25 cellular contexts compared by ENCODE assay signal in the genomic region with DNA sequence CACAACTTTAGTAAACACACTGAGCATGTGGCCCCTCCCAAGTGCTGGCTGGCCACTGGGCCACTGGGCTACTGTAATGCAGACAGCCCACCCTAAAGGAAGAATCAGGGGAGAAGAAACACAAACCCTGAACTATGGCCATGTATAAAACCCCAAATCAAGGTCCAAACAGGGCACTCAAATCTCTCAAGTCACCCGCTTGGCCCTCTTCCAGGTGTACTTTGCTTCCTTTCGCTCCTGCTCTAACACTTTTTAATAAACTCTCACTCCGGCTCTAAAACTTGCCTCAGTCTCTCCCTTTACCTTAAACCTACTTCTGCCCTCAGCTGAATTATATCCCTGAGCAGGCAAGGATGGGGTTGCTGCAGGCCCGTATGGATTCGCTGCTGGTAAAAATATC.
A peak's percentile ranks its signal among the peaks of the same experiment; 100 is the strongest.
DNase-seq lines count a peak whose midpoint lies in the region; ATAC-seq, FAIRE-seq and TF ChIP-seq lines count a peak whose summit lies in the region.
"Had no signal": no experiment of that assay in that cellular context is flagged by ENCODE, and none has a peak within 500 bp of the region (broad histone marks: within the 10 kb centered on the region; RNA-seq: fewer than 3 reads in every experiment).

No MANE protein-coding gene starts in this region.

- H3K36me3 ChIP-seq in Caco-2 (ENCODE audit: control insufficient read depth, insufficient read depth, low read length) (no peaks in the 10 kb centered on the region), H1 (ENCODE audit: control insufficient read depth in 2 of 4, insufficient read depth in 4 of 4, low read length in 3 of 4) (no peaks in the 10 kb centered on the region)
- H3K36me3 ChIP-seq: BE2C had no signal

- BruUV-seq in Caco-2 (replicated peaks; lab: Mats Ljungman, UMichigan): no TSS peak

- TF ChIP-seq POLR2A in H1 (IDR thresholded peaks at IDR 0.05; ENCODE audit: control extremely low read depth in 1 of 2, low read depth in 2 of 2, low read length in 2 of 2) (no peak), H54 (IDR thresholded peaks at IDR 0.05; ENCODE audit: low read depth, low read length) (no peak)

- DNase-seq in Caco-2 (no peak), H9 (no peak), H1 (ENCODE audit: low read depth in 1 of 2, low spot score in 2 of 2) (no peak), mucosa of gallbladder (ENCODE audit: low spot score) (peak; percentile 19), HFFc6 (no peak), H54 (ENCODE audit: insufficient read length, low spot score) (no peak)
- no peak for DNase-seq in activated naive CD4-positive, alpha-beta T cell treated with anti-CD3 and anti-CD28 coated beads, Interleukin-2, amount 50 U/mL, for 72 hours (ENCODE audit: low spot score in 2 of 2)
- DNase-seq: 8988T; ACHN; AML-193; BE2C; Calu3; CD4-positive, alpha-beta T cell; CD8-positive, alpha-beta memory T cell; DMS79; EL; GDM1; GM23248; H7 had no signal

- H3K4me3 ChIP-seq in Caco-2 (ENCODE audit: low read depth, low read length) (no peak overlapping the region), H1 (ENCODE audit: extremely low read depth in 1 of 4, insufficient read depth in 2 of 4, low read depth in 3 of 4, low read length in 4 of 4) (no peak overlapping the region)
- H3K4me3 ChIP-seq: A549; BLaER1 treated with 17β-estradiol and CSF1 and Interleukin-3, amounts not matched to agents 10 nM and 100 nM; GM12878; GM23248 had no signal

- no peak overlapping the region for H3T11ph ChIP-seq in H9 (ENCODE audit: low read length)

- H3K36me3 Mint-ChIP-seq in Caco-2 (ENCODE audit: insufficient read depth, unreplicated experiment) (peaks cover 12% of the 10 kb centered on the region), H9 (ENCODE audit: insufficient read depth in 1 of 3, low read depth in 3 of 3) (no peaks in the 10 kb centered on the region), HFFc6 (ENCODE audit: low read depth) (peaks cover 7% of the 10 kb centered on the region; the same call in 1 of the 2 replicates)
- H3K36me3 Mint-ChIP-seq in activated naive CD4-positive, alpha-beta T cell treated with anti-CD3 and anti-CD28 coated beads, Interleukin-2, amount 50 U/mL, for 72 hours: peaks cover 11 to 15% of the 10 kb centered on the region in 2 donors

- intact Hi-C loops in Caco-2 (cut with micrococcal nuclease; ENCODE audit: unreplicated experiment): no loop called here

- TF ChIP-seq CTCF in Caco-2 (IDR thresholded peaks at IDR 0.05; ENCODE audit: insufficient read depth in 1 of 2, low read depth in 1 of 2, low read length in 1 of 2, severe bottlenecking in 1 of 2, unreplicated experiment in 1 of 2) (no peak), H9 (conservative IDR thresholded peaks at IDR 0.05) (no peak), H1 (IDR thresholded peaks at IDR 0.05; ENCODE audit: control extremely low read depth in 1 of 3, insufficient read depth in 1 of 3, low read depth in 1 of 3, low read length in 3 of 3) (no peak), HFFc6 (IDR thresholded peaks at IDR 0.05) (no peak)

- WGBS in H9 (ENCODE audit: extremely low coverage, insufficient read length, low lambda C conversion rate): no CpG with 5 or more reads among the region's 5 CpGs
- WGBS in H1 (ENCODE audit: extremely low coverage in 1 of 2, insufficient coverage in 1 of 2, insufficient read length in 1 of 2, insufficient replicate concordance in 2 of 2, low coverage in 1 of 2, low lambda C conversion rate in 2 of 2, missing lambda C conversion rate in 1 of 2), 2 experiments: 95% methylated on average over 5 of the region's 5 CpGs; no CpG with 5 or more reads in 1 of the 2 experiments

- CTCF ChIA-PET in Caco-2 (lab: Charles Lee) (no interaction called here), H1 (lab: Charles Lee; ENCODE audit: partially characterized antibody) (interaction anchor here (1.1 to 2.0 kb wide), 3 partner anchors 13 to 24 kb away, joined by 3 to 5 read pairs (median 3); no protein-coding TSS in a partner anchor)

- no peak overlapping the region for H4K91ac ChIP-seq in H9 (ENCODE audit: insufficient read length, low read depth, low read length)
- no peak overlapping the region for H4K91ac ChIP-seq in H1 (replicated peaks; ENCODE audit: insufficient read length, low read length)

- H2BK12ac ChIP-seq in H9 (ENCODE audit: insufficient read length, low read depth, low read length): no peak overlapping the region
- H2BK12ac ChIP-seq in H1 (ENCODE audit: low read depth, low read length): no peak overlapping the region

- H2BK5ac ChIP-seq in H9 (ENCODE audit: insufficient read length, low read length): no peak overlapping the region
- H2BK5ac ChIP-seq in H1 (ENCODE audit: low read depth, low read length): no peak overlapping the region

- H2BK20ac ChIP-seq in H9 (ENCODE audit: low read depth, low read length, poor library complexity, severe bottlenecking) (no peak overlapping the region), H1 (ENCODE audit: low read length) (no peak overlapping the region)

- H3K9me3 Mint-ChIP-seq in Caco-2 (ENCODE audit: unreplicated experiment): no peaks in the 10 kb centered on the region
- H3K9me3 Mint-ChIP-seq in H9: no peaks in the 10 kb centered on the region
- peaks cover 47% of the 10 kb centered on the region for H3K9me3 Mint-ChIP-seq in HFFc6
- H3K9me3 Mint-ChIP-seq in activated naive CD4-positive, alpha-beta T cell treated with anti-CD3 and anti-CD28 coated beads, Interleukin-2, amount 50 U/mL, for 72 hours: no peaks in the 10 kb centered on the region
- H3K9me3 Mint-ChIP-seq: CD4-positive, alpha-beta T cell; CD8-positive, alpha-beta memory T cell had no signal

- H2AK5ac ChIP-seq in H9 (ENCODE audit: insufficient read length, low read length): no peak overlapping the region
- no peak overlapping the region for H2AK5ac ChIP-seq in H1 (ENCODE audit: low read depth, low read length)

- H3K18ac ChIP-seq in H9 (ENCODE audit: insufficient read length, low read depth, low read length): peak overlapping the region; percentile 58
- no peak overlapping the region for H3K18ac ChIP-seq in H1 (ENCODE audit: extremely low read depth, low read length)

- H3K9me3 ChIP-seq in Caco-2 (no peaks in the 10 kb centered on the region), H9 (ENCODE audit: control insufficient read depth, low read depth, low read length) (no peaks in the 10 kb centered on the region), H1 (ENCODE audit: insufficient read depth in 2 of 2, low read depth in 1 of 2, low read length in 1 of 2) (no peaks in the 10 kb centered on the region)
- H3K9me3 ChIP-seq: A549 had no signal

- H4K5ac ChIP-seq in H9 (ENCODE audit: insufficient read length, low read depth, low read length) (no peak overlapping the region), H1 (ENCODE audit: insufficient read length, low read depth, low read length) (no peak overlapping the region)

- H2BK120ac ChIP-seq in H9 (ENCODE audit: low read depth, low read length, poor library complexity, severe bottlenecking) (no peak overlapping the region), H1 (replicated peaks; ENCODE audit: low read depth, low read length) (no peak overlapping the region)

- FAIRE-seq in H1 (lab: Jason Lieb, UNC): no peak
- FAIRE-seq in H54 (lab: Jason Lieb, UNC): no peak
- FAIRE-seq: A549, GM12878 had no signal

- H3K9ac ChIP-seq in H9 (ENCODE audit: extremely low read depth, insufficient read length, low read length): no peak overlapping the region
- H3K9ac ChIP-seq in H1 (replicated peaks in 1 of 4; ENCODE audit: extremely low read depth in 1 of 4, low read depth in 3 of 4, low read length in 3 of 4): no peak overlapping the region
- H3K9ac ChIP-seq: BLaER1 treated with 17β-estradiol and CSF1 and Interleukin-3, amounts not matched to agents 10 nM and 100 nM; GM23248 had no signal

- H3K4me1 Mint-ChIP-seq in Caco-2 (ENCODE audit: low read depth, unreplicated experiment): peaks cover 16% of the 10 kb centered on the region
- H3K4me1 Mint-ChIP-seq in H9: peaks cover 7 to 8% of the 10 kb centered on the region in 2 experiments
- no peaks in the 10 kb centered on the region for H3K4me1 Mint-ChIP-seq in HFFc6 (ENCODE audit: low read depth)
- H3K4me1 Mint-ChIP-seq: CD14-positive monocyte; CD8-positive, alpha-beta memory T cell had no signal

- H3K4me2 ChIP-seq in H9 (ENCODE audit: insufficient read depth, insufficient read length, low read length) (no peak overlapping the region), H1 (ENCODE audit: insufficient read depth in 1 of 2, low read depth in 2 of 2, low read length in 2 of 2) (no peak overlapping the region)
- H3K4me2 ChIP-seq: A549; BLaER1 treated with 17β-estradiol and CSF1 and Interleukin-3, amounts not matched to agents 10 nM and 100 nM had no signal

- peak overlapping the region; percentile 27 for H3K27ac Mint-ChIP-seq in Caco-2 (ENCODE audit: unreplicated experiment)
- H3K27ac Mint-ChIP-seq in H9: peak overlapping the region in 1 of 3 experiments; percentile 19; a peak in 3 of 7 replicates
- H3K27ac Mint-ChIP-seq in HFFc6: no peak overlapping the region
- H3K27ac Mint-ChIP-seq in activated naive CD4-positive, alpha-beta T cell treated with anti-CD3 and anti-CD28 coated beads, Interleukin-2, amount 50 U/mL, for 72 hours: no peak overlapping the region
- H3K27ac Mint-ChIP-seq: CD4-positive, alpha-beta T cell; CD8-positive, alpha-beta memory T cell had no signal

- H3K23me2 ChIP-seq in H9 (ENCODE audit: insufficient read length, low read depth, low read length, poor library complexity, severe bottlenecking) (no peaks in the 10 kb centered on the region), H1 (ENCODE audit: low read depth, low read length) (no peaks in the 10 kb centered on the region)

- no peak for TF ChIP-seq EP300 in H1 (IDR thresholded peaks at IDR 0.05; ENCODE audit: borderline replicate concordance in 1 of 2, low read depth in 2 of 2, low read length in 2 of 2)

- TF ChIP-seq RAD21 in H1 (IDR thresholded peaks at IDR 0.05 in 1 of 2, conservative IDR thresholded peaks at IDR 0.05 in 1 of 2; ENCODE audit: low read depth in 2 of 2, low read length in 2 of 2): no peak

- H2AFZ ChIP-seq in H9 (ENCODE audit: low read length): peak overlapping the region; percentile 32
- H2AFZ ChIP-seq in H1 (ENCODE audit: low read length): peak overlapping the region; percentile 71; the same call in 1 of the 2 replicates
- H2AFZ ChIP-seq: GM23248 had no signal

- H3K27ac ChIP-seq in H9 (ENCODE audit: insufficient read length, low read depth, low read length): no peak overlapping the region
- no peak overlapping the region for H3K27ac ChIP-seq in H1 (ENCODE audit: low read depth, low read length)
- H3K27ac ChIP-seq: A549; BLaER1 treated with 17β-estradiol and CSF1 and Interleukin-3, amounts not matched to agents 10 nM and 100 nM; GM23248 had no signal

- H4K20me1 ChIP-seq in H9 (ENCODE audit: control insufficient read depth, insufficient read depth, insufficient read length) (no peaks in the 10 kb centered on the region), H1 (replicated peaks in 1 of 2; ENCODE audit: control insufficient read depth in 1 of 2, insufficient read depth in 2 of 2, low read length in 2 of 2) (no peaks in the 10 kb centered on the region)
- H4K20me1 ChIP-seq: BLaER1 treated with 17β-estradiol and CSF1 and Interleukin-3, amounts not matched to agents 10 nM and 100 nM had no signal

- POLR2A ChIA-PET in Caco-2 (lab: Charles Lee) (no interaction called here), H1 (lab: Charles Lee; ENCODE audit: partially characterized antibody) (no interaction called here)

- H3K14ac ChIP-seq in H9 (ENCODE audit: insufficient read depth, low read length): no peak overlapping the region
- no peak overlapping the region for H3K14ac ChIP-seq in H1 (ENCODE audit: insufficient read length)

- no peak overlapping the region for H3K56ac ChIP-seq in H9 (ENCODE audit: insufficient read length, low read depth, low read length)
- H3K56ac ChIP-seq in H1 (replicated peaks; ENCODE audit: insufficient read length, low read depth, low read length): no peak overlapping the region

- H3K27me3 Mint-ChIP-seq in Caco-2 (ENCODE audit: insufficient read depth, unreplicated experiment) (no peaks in the 10 kb centered on the region), H9 (ENCODE audit: low read depth) (no peaks in the 10 kb centered on the region), HFFc6 (ENCODE audit: insufficient read depth) (no peaks in the 10 kb centered on the region; the same call in 1 of the 2 replicates)
- H3K27me3 Mint-ChIP-seq: CD4-positive, alpha-beta T cell; CD8-positive, alpha-beta memory T cell had no signal

- H3K79me1 ChIP-seq in H9 (ENCODE audit: insufficient read depth, low read depth, low read length, poor library complexity, severe bottlenecking) (no peaks in the 10 kb centered on the region), H1 (ENCODE audit: low read depth, low read length) (no peaks in the 10 kb centered on the region)

- H3K4me1 ChIP-seq in Caco-2 (no peaks in the 10 kb centered on the region), H9 (ENCODE audit: insufficient read depth, low read length) (no peaks in the 10 kb centered on the region), H1 (replicated peaks in 1 of 4; ENCODE audit: control insufficient read depth in 3 of 4, insufficient read depth in 4 of 4, low read length in 3 of 4) (no peaks in the 10 kb centered on the region; a peak in 1 of 7 replicates)
- H3K4me1 ChIP-seq: A549; BE2C; BLaER1 treated with 17β-estradiol and CSF1 and Interleukin-3, amounts not matched to agents 10 nM and 100 nM had no signal

- no peak overlapping the region; the same call in 1 of the 2 replicates for H2BK15ac ChIP-seq in H9 (ENCODE audit: low read depth, low read length)
- no peak overlapping the region for H2BK15ac ChIP-seq in H1 (ENCODE audit: low read length)

- H3K79me2 ChIP-seq in H9 (ENCODE audit: insufficient read depth, low read length) (no peaks in the 10 kb centered on the region), H1 (ENCODE audit: control insufficient read depth in 1 of 2, insufficient read depth in 2 of 2, low read length in 2 of 2) (no peaks in the 10 kb centered on the region)

- no peak for ATAC-seq in activated naive CD4-positive, alpha-beta T cell treated with anti-CD3 and anti-CD28 coated beads, Interleukin-2, amount 50 U/mL, for 72 hours
- ATAC-seq in GM18858 (IDR thresholded peaks at IDR 0.05; ENCODE audit: unreplicated experiment): no peak
- ATAC-seq: A549, GM12878, HCT116 had no signal

- H3K27me3 ChIP-seq in Caco-2 (replicated peaks; ENCODE audit: control insufficient read depth, insufficient read depth, low read length): no peaks in the 10 kb centered on the region
- H3K27me3 ChIP-seq in H9 (ENCODE audit: insufficient read depth, low read length): no peaks in the 10 kb centered on the region
- H3K27me3 ChIP-seq in H1 (replicated peaks in 1 of 4; ENCODE audit: control insufficient read depth in 3 of 4, extremely low read depth in 1 of 4, insufficient read depth in 3 of 4, low read length in 3 of 4): no peaks in the 10 kb centered on the region; a peak in 1 of 7 replicates
- H3K27me3 ChIP-seq: BE2C; BLaER1 treated with 17β-estradiol and CSF1 and Interleukin-3, amounts not matched to agents 10 nM and 100 nM had no signal

- no peak overlapping the region for H3K4ac ChIP-seq in H9 (ENCODE audit: low read depth, low read length)
- no peak overlapping the region for H3K4ac ChIP-seq in H1 (replicated peaks; ENCODE audit: insufficient read length, low read depth, low read length)

- H4K8ac ChIP-seq in H9 (replicated peaks; ENCODE audit: insufficient read length, low read depth, low read length) (no peak overlapping the region), H1 (ENCODE audit: extremely low read depth, insufficient read depth, low read length) (no peak overlapping the region)

- no peak overlapping the region for H3K23ac ChIP-seq in H9 (ENCODE audit: insufficient read length, low read depth, low read length)
- H3K23ac ChIP-seq in H1 (ENCODE audit: insufficient read length): no peak overlapping the region

- H3K4me3 Mint-ChIP-seq in Caco-2 (ENCODE audit: unreplicated experiment) (no peak overlapping the region), H9 (no peak overlapping the region), HFFc6 (no peak overlapping the region)
- H3K4me3 Mint-ChIP-seq: CD14-positive monocyte; CD4-positive, alpha-beta T cell; CD8-positive, alpha-beta memory T cell had no signal
